25 cellular contexts compared by ENCODE assay signal in the genomic region with DNA sequence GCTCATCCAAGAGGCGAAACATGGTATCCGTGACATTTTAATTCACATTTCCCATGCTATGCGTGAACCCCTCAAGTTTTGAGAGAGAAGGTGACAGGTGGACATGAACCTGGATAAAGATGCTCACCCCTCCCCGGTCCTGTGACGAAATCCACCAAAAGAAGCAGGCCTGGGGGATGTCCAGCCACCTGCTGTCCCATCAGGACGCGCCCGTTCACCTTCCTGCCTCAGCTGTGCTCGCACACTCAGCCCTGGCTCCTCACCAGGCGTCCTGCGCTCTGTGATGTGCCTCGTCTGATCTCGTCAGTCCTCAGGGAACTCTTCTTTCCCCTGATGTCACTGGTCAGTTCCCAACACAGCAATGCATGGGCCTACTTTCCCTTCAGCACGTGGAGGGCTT.
"Had no signal": no experiment of that assay in that cellular context is flagged by ENCODE, and none has a peak within 500 bp of the region (broad histone marks: within the 10 kb centered on the region; RNA-seq: fewer than 3 reads in every experiment).

No MANE protein-coding gene starts in this region.

- H3K36me3 Mint-ChIP-seq: immature natural killer cell; mesothelial cell of epicardium; naive B cell; stimulated activated effector memory CD8-positive, alpha-beta T cell treated with anti-CD3 and anti-CD28 coated beads, Interleukin-12 subunit alpha, Interleukin-12 subunit beta, amount 100 ng/mL, for 72 hours had no signal

- DNase-seq: hypothalamus; immature natural killer cell; kidney; left colon; left lung; mesendoderm; naive B cell; ovary; right cardiac atrium; stimulated activated CD4-positive, alpha-beta T cell treated with anti-CD3 and anti-CD28 coated beads, Interleukin-4, amount 100 ng/mL, for 24 hours; stimulated activated naive CD4-positive, alpha-beta T cell; upper lobe of left lung had no signal

- H3K36me3 ChIP-seq: left lung, neural progenitor cell, ovary, suprapubic skin, tibial nerve, upper lobe of left lung had no signal

- H3K4me1 ChIP-seq: neural progenitor cell had no signal

- H3K9me3 Mint-ChIP-seq: immature natural killer cell; mesothelial cell of epicardium; nephron; stimulated activated effector memory CD8-positive, alpha-beta T cell treated with anti-CD3 and anti-CD28 coated beads, Interleukin-12 subunit alpha, Interleukin-12 subunit beta, amount 100 ng/mL, for 72 hours; stimulated activated naive CD8-positive, alpha-beta T cell treated with anti-CD3 and anti-CD28 coated beads, Interleukin-15, Interleukin-2, amounts not matched to agents 100 ng/mL and 50 ng/mL, for 24 hours had no signal

- H3K27ac Mint-ChIP-seq: immature natural killer cell; mesothelial cell of epicardium; naive B cell; nephron; neural progenitor cell; progenitor cell of endocrine pancreas; stimulated activated effector memory CD8-positive, alpha-beta T cell treated with anti-CD3 and anti-CD28 coated beads, Interleukin-12 subunit alpha, Interleukin-12 subunit beta, amount 100 ng/mL, for 72 hours; stimulated activated naive CD8-positive, alpha-beta T cell treated with anti-CD3 and anti-CD28 coated beads, Interleukin-15, Interleukin-2, amounts not matched to agents 100 ng/mL and 50 ng/mL, for 24 hours had no signal

- H3K27ac ChIP-seq: neural progenitor cell, ovary, suprapubic skin had no signal

- H3K27me3 ChIP-seq: left lung, neural progenitor cell, ovary, tibial nerve, upper lobe of left lung had no signal

- H3K9me3 ChIP-seq: left lung, ovary, suprapubic skin, tibial nerve, upper lobe of left lung had no signal

- FAIRE-seq: islet of Langerhans, kidney, urothelium cell line had no signal

- H3K4me3 Mint-ChIP-seq: immature natural killer cell; mesothelial cell of epicardium; naive B cell; nephron; neural progenitor cell; stimulated activated effector memory CD8-positive, alpha-beta T cell treated with anti-CD3 and anti-CD28 coated beads, Interleukin-12 subunit alpha, Interleukin-12 subunit beta, amount 100 ng/mL, for 72 hours; stimulated activated naive CD8-positive, alpha-beta T cell treated with anti-CD3 and anti-CD28 coated beads, Interleukin-15, Interleukin-2, amounts not matched to agents 100 ng/mL and 50 ng/mL, for 24 hours had no signal

- H3K4me3 ChIP-seq: left lung, lung, neural progenitor cell, ovary, skin epidermis, suprapubic skin, tibial nerve, upper lobe of left lung had no signal

- ATAC-seq: left colon; left lung; right cardiac atrium; sciatic nerve; stimulated activated effector memory CD8-positive, alpha-beta T cell treated with anti-CD3 and anti-CD28 coated beads, Interleukin-12 subunit alpha, Interleukin-12 subunit beta, amount 100 ng/mL, for 72 hours had no signal
